ENCODE assay signal across 10 cellular contexts in the genomic region with DNA sequence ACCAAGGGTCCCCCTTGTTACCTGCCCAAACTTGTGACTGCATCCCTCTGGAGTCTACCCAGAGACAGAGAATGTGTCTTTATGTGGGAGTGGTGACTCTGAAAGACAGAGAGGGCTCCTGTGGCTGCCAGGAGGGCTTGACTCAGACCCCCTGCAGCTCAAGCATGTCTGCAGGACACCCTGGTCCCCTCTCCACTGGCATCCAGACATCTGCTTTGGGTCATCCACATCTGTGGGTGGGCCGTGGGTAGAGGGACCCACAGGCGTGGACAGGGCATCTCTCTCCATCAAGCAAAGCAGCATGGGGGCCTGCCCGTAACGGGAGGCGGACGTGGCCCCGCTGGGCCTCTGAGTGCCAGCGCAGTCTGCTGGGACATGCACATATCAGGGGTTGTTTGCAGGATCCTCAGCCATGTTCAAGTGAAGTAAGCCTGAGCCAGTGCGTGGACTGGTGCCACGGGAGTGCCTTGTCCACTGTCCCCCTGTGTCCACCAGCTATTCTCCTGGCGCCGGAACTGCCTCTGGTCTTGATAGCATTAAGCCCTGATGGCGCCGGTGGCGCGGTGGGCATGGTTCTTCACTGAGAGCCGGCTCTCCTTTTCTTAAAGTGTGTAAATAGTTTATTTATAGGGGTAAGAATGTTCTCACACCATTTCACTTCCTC. TPM values are rescaled to one million over a fixed set of nuclear protein-coding genes. Genes with fewer than 3 reads are reported as not detected.
DNase-seq lines count a peak whose midpoint lies in the region; ATAC-seq and TF ChIP-seq lines count a peak whose summit lies in the region.
"Had no signal": no experiment of that assay in that cellular context is flagged by ENCODE, and none has a peak within 500 bp of the region (broad histone marks: within the 10 kb centered on the region; RNA-seq: fewer than 3 reads in every experiment).

No MANE protein-coding gene starts in this region.

- TF ChIP-seq POLR2A in spleen (IDR thresholded peaks at IDR 0.05): no peak

- no peaks in the 10 kb centered on the region for H3K27me3 ChIP-seq in spleen (replicated peaks in 1 of 7)

- H3K4me3 Mint-ChIP-seq in dendritic cell treated with granulocyte-macrophage colony-stimulating factor and Interleukin-4, amounts not matched to agents 40 ng/mL and 50 ng/mL, for 4 days: no peak overlapping the region

- ATAC-seq in HG03175 (IDR thresholded peaks at IDR 0.05; ENCODE audit: unreplicated experiment): peak; percentile 56

- peaks cover 4 to 97% (median 76%) of the 10 kb centered on the region in 6 donors for H3K36me3 ChIP-seq in spleen

- H3K4me1 Mint-ChIP-seq in dendritic cell treated with granulocyte-macrophage colony-stimulating factor and Interleukin-4, amounts not matched to agents 40 ng/mL and 50 ng/mL, for 4 days (ENCODE audit: low read depth): peaks cover 50% of the 10 kb centered on the region

- TF ChIP-seq CTCF in spleen (IDR thresholded peaks at IDR 0.05 in 8 of 11, conservative IDR thresholded peaks at IDR 0.05 in 3 of 11): no peak

- H3K27ac ChIP-seq in spleen: peak overlapping the region in 5 of 8 donors; percentile 22 to 73 (median 45)
- H3K27ac ChIP-seq: 22Rv1 had no signal

- H3K27me3 Mint-ChIP-seq in dendritic cell treated with granulocyte-macrophage colony-stimulating factor and Interleukin-4, amounts not matched to agents 40 ng/mL and 50 ng/mL, for 4 days: no peaks in the 10 kb centered on the region

- no peaks in the 10 kb centered on the region for H3K9me3 Mint-ChIP-seq in dendritic cell treated with granulocyte-macrophage colony-stimulating factor and Interleukin-4, amounts not matched to agents 40 ng/mL and 50 ng/mL, for 4 days

- H3K4me1 ChIP-seq in spleen: peaks cover 4 to 61% (median 29%) of the 10 kb centered on the region in 6 donors

- peaks cover 87% of the 10 kb centered on the region for H3K36me3 Mint-ChIP-seq in dendritic cell treated with granulocyte-macrophage colony-stimulating factor and Interleukin-4, amounts not matched to agents 40 ng/mL and 50 ng/mL, for 4 days (ENCODE audit: low read depth)

- peak overlapping the region; percentile 7 for H3K27ac Mint-ChIP-seq in dendritic cell treated with granulocyte-macrophage colony-stimulating factor and Interleukin-4, amounts not matched to agents 40 ng/mL and 50 ng/mL, for 4 days

- no peak overlapping the region for H3K4me3 ChIP-seq in spleen

- WGBS in spleen, 5 donors: 84 to 93% (median 88%) methylated on average over 13 to 17 of the region's 17 CpGs

- DNase-seq in SIG-M5 treated with dmso at 0.1 percent for 504 hours (lab: John Stamatoyannopoulos, UW; ENCODE audit: unreplicated experiment): peak; percentile 37
- no peak for DNase-seq in SIG-M5 (lab: John Stamatoyannopoulos, UW)
- DNase-seq in spleen: peak; percentile 77
- no peak for DNase-seq in HuH-7 (ENCODE audit: low spot score)
- DNase-seq in NCI-H2227 treated with DMSO at 0.1 percent for 48 hours (lab: John Stamatoyannopoulos, UW): no peak
- DNase-seq in NCI-H2171 (lab: John Stamatoyannopoulos, UW): no peak
- DNase-seq: T1000 had no signal

- intact Hi-C loops in dendritic cell treated with granulocyte-macrophage colony-stimulating factor and Interleukin-4, amounts not matched to agents 40 ng/mL and 50 ng/mL, for 4 days (cut with micrococcal nuclease): no loop called here
- intact Hi-C loops in spleen (cut with DNase I; ENCODE audit: low total_unique reads): no loop called here

- H3K9me3 ChIP-seq in spleen: no peaks in the 10 kb centered on the region

RNA-seq across cellular contexts. Expression of a gene that starts 19.4 kb away (rescaled TPM):
- total RNA-seq in spleen: under 1 TPM in 5 of 7 donors, not detected in 2; 0.11 to 0.46 (median 0.21) TPM
- under 1 TPM; 0.08 to 0.11 (median 0.10) TPM for polyA plus RNA-seq in spleen

Comparison
In these comparisons a context has a peak if more than half of its experiments do, and no peak if none do; other contexts are left out.
1. DNase-seq: peak in SIG-M5 treated with dmso at 0.1 percent for 504 hours (single experiment) and spleen (single experiment); none in SIG-M5 (single experiment), HuH-7 (single experiment), NCI-H2227 treated with DMSO at 0.1 percent for 48 hours (single experiment) and NCI-H2171 (single experiment).